Comparison of ENCODE assay signal across 21 cellular contexts in genomic region chr5:79963261-79963977, GRCh38. TPM values are rescaled to one million over a fixed set of nuclear protein-coding genes. Genes with fewer than 3 reads are reported as not detected.
DNase-seq lines count a peak whose midpoint lies in the region; ATAC-seq and TF ChIP-seq lines count a peak whose summit lies in the region.
"Had no signal": no experiment of that assay in that cellular context is flagged by ENCODE, and none has a peak within 500 bp of the region (broad histone marks: within the 10 kb centered on the region; RNA-seq: fewer than 3 reads in every experiment).

No MANE protein-coding gene starts in this region.

- POLR2A ChIA-PET in HCT116 (lab: Charles Lee) = no interaction called here

- no peak for TF ChIP-seq CTCF in HCT116 (IDR thresholded peaks at IDR 0.05 in 2 of 3, conservative IDR thresholded peaks at IDR 0.05 in 1 of 3; ENCODE audit: borderline replicate concordance in 1 of 3, insufficient read depth in 1 of 3, low read depth in 2 of 3, low read length in 2 of 3)
- no peak for TF ChIP-seq CTCF in Calu3 (IDR thresholded peaks at IDR 0.05; ENCODE audit: unreplicated experiment)
- TF ChIP-seq CTCF in gastroesophageal sphincter (IDR thresholded peaks at IDR 0.05) = no peak

- no peak for DNase-seq in activated T-cell treated with anti-CD3 and anti-CD28 coated beads, Interleukin-2, amount 50 U/mL, for 24 hours
- no peak for DNase-seq in activated T-cell treated with anti-CD3 and anti-CD28 coated beads for 4 hours
- no peak for DNase-seq in HCT116 (ENCODE audit: low read depth, low spot score)
- no peak for DNase-seq in activated T-helper 2 cell treated with anti-CD3 and anti-CD28 coated beads, Interferon-gamma antibody, Interleukin-2, Interleukin-4, amounts not matched to agents 10 μg/mL and 5 μg/mL and 100 μg/mL, durations not matched to agents 14 hours and 24 hours and 36 hours (ENCODE audit: low spot score)
- no peak for DNase-seq in stimulated activated effector memory CD8-positive, alpha-beta T cell treated with anti-CD3 and anti-CD28 coated beads, Interleukin-12 subunit alpha, Interleukin-12 subunit beta, amount 100 ng/mL, for 72 hours (ENCODE audit: low spot score in 2 of 2)
- no peak for DNase-seq in foreskin melanocyte
- DNase-seq in Calu3 = no peak
- DNase-seq: activated effector memory CD4-positive, alpha-beta T cell treated with Interleukin-2 at 50 U/mL for 16 hours; dermis blood vessel endothelial cell; left ventricle myocardium superior; naive B cell; NCI-H1417 treated with DMSO at 0.1 percent for 48 hours; NCI-H2081 treated with DMSO at 0.1 percent for 48 hours; NCI-H226; ovary had no signal

- H4K20me1 ChIP-seq in HCT116 (ENCODE audit: insufficient read depth) = no peaks in the 10 kb centered on the region

- intact Hi-C loops in HCT116 (cut with micrococcal nuclease) = no loop called here
- intact Hi-C loops in activated T-helper 2 cell treated with anti-CD3 and anti-CD28 coated beads, Interferon-gamma antibody, Interleukin-2, Interleukin-4, amounts not matched to agents 10 μg/mL and 5 μg/mL and 100 μg/mL, durations not matched to agents 14 hours and 24 hours and 36 hours (cut with micrococcal nuclease) = loop anchor here (1.0 kb wide), 3 partner anchors 18 to 74 kb away; no protein-coding TSS in a partner anchor
- intact Hi-C loops in Calu3 (cut with micrococcal nuclease; ENCODE audit: unreplicated experiment) = no loop called here

- no peaks in the 10 kb centered on the region for H3K79me2 ChIP-seq in HCT116 (ENCODE audit: insufficient read depth, low read length)

- RAD21 ChIA-PET in HCT116 (lab: Charles Lee; ENCODE audit: low non-redundant PET in 1 of 2, low total read pairs in 2 of 2, uncharacterized antibody in 2 of 2, unreplicated experiment in 2 of 2) = no interaction called here

- H3K36me3 ChIP-seq in HCT116 (ENCODE audit: control insufficient read depth in 1 of 2, insufficient read depth in 2 of 2, low read length in 2 of 2) (no peaks in the 10 kb centered on the region), gastroesophageal sphincter (no peaks in the 10 kb centered on the region)
- H3K36me3 ChIP-seq: ovary, SJCRH30 had no signal

- no peak for ATAC-seq in HCT116
- peak; percentile 84 for ATAC-seq in stimulated activated effector memory CD8-positive, alpha-beta T cell treated with anti-CD3 and anti-CD28 coated beads, Interleukin-12 subunit alpha, Interleukin-12 subunit beta, amount 100 ng/mL, for 72 hours
- no peak for ATAC-seq in gastroesophageal sphincter
- ATAC-seq: GM12878, left ventricle myocardium superior had no signal

- BruUV-seq in HCT116 (replicated peaks; lab: Mats Ljungman, UMichigan) = no TSS peak
- BruUV-seq in Calu3 (replicated peaks; lab: Mats Ljungman, UMichigan) = no TSS peak

- H3K27me3 Mint-ChIP-seq in activated T-cell treated with anti-CD3 and anti-CD28 coated beads, Interleukin-2, amount 50 U/mL, for 24 hours = peaks cover 16% of the 10 kb centered on the region
- no peaks in the 10 kb centered on the region for H3K27me3 Mint-ChIP-seq in activated T-helper 2 cell treated with anti-CD3 and anti-CD28 coated beads, Interferon-gamma antibody, Interleukin-2, Interleukin-4, amounts not matched to agents 10 μg/mL and 5 μg/mL and 100 μg/mL, durations not matched to agents 14 hours and 24 hours and 36 hours (ENCODE audit: low read depth)
- no peaks in the 10 kb centered on the region for H3K27me3 Mint-ChIP-seq in Calu3 (ENCODE audit: unreplicated experiment)

- H3K27me3 ChIP-seq in HCT116 (ENCODE audit: insufficient read depth, low read length) (no peaks in the 10 kb centered on the region), gastroesophageal sphincter (peaks cover 4% of the 10 kb centered on the region)
- H3K27me3 ChIP-seq: ovary had no signal

- no peaks in the 10 kb centered on the region for H3K36me3 Mint-ChIP-seq in activated T-cell treated with anti-CD3 and anti-CD28 coated beads, Interleukin-2, amount 50 U/mL, for 24 hours (ENCODE audit: low read depth)
- no peaks in the 10 kb centered on the region for H3K36me3 Mint-ChIP-seq in activated T-helper 2 cell treated with anti-CD3 and anti-CD28 coated beads, Interferon-gamma antibody, Interleukin-2, Interleukin-4, amounts not matched to agents 10 μg/mL and 5 μg/mL and 100 μg/mL, durations not matched to agents 14 hours and 24 hours and 36 hours (ENCODE audit: low read depth)
- H3K36me3 Mint-ChIP-seq in stimulated activated effector memory CD8-positive, alpha-beta T cell treated with anti-CD3 and anti-CD28 coated beads, Interleukin-12 subunit alpha, Interleukin-12 subunit beta, amount 100 ng/mL, for 72 hours = peaks cover 15% of the 10 kb centered on the region
- no peaks in the 10 kb centered on the region for H3K36me3 Mint-ChIP-seq in Calu3 (ENCODE audit: insufficient read depth, unreplicated experiment)
- H3K36me3 Mint-ChIP-seq: naive B cell, type B pancreatic cell, WTC11 had no signal

- CTCF ChIA-PET in HCT116 (lab: Charles Lee) = no interaction called here
- CTCF ChIA-PET in Calu3 (lab: Charles Lee) = no interaction called here

- H3K4me3 Mint-ChIP-seq in activated T-cell treated with anti-CD3 and anti-CD28 coated beads, Interleukin-2, amount 50 U/mL, for 24 hours = peak overlapping the region; percentile 28
- no peak overlapping the region for H3K4me3 Mint-ChIP-seq in activated T-helper 2 cell treated with anti-CD3 and anti-CD28 coated beads, Interferon-gamma antibody, Interleukin-2, Interleukin-4, amounts not matched to agents 10 μg/mL and 5 μg/mL and 100 μg/mL, durations not matched to agents 14 hours and 24 hours and 36 hours (ENCODE audit: low read depth)
- peak overlapping the region; percentile 63 for H3K4me3 Mint-ChIP-seq in stimulated activated effector memory CD8-positive, alpha-beta T cell treated with anti-CD3 and anti-CD28 coated beads, Interleukin-12 subunit alpha, Interleukin-12 subunit beta, amount 100 ng/mL, for 72 hours
- H3K4me3 Mint-ChIP-seq in Calu3 (ENCODE audit: low read depth, unreplicated experiment) = no peak overlapping the region
- H3K4me3 Mint-ChIP-seq: naive B cell, type B pancreatic cell, WTC11 had no signal

- 70 to 96% methylated on average over 6 to 9 of the region's 9 CpGs for WGBS in gastroesophageal sphincter (ENCODE audit: low coverage in 1 of 2), 2 donors

- H3K27ac Mint-ChIP-seq in activated T-cell treated with anti-CD3 and anti-CD28 coated beads, Interleukin-2, amount 50 U/mL, for 24 hours = peak overlapping the region; percentile 95
- peak overlapping the region; percentile 84 for H3K27ac Mint-ChIP-seq in activated T-helper 2 cell treated with anti-CD3 and anti-CD28 coated beads, Interferon-gamma antibody, Interleukin-2, Interleukin-4, amounts not matched to agents 10 μg/mL and 5 μg/mL and 100 μg/mL, durations not matched to agents 14 hours and 24 hours and 36 hours
- peak overlapping the region; percentile 94 for H3K27ac Mint-ChIP-seq in stimulated activated effector memory CD8-positive, alpha-beta T cell treated with anti-CD3 and anti-CD28 coated beads, Interleukin-12 subunit alpha, Interleukin-12 subunit beta, amount 100 ng/mL, for 72 hours
- no peak overlapping the region for H3K27ac Mint-ChIP-seq in Calu3 (ENCODE audit: unreplicated experiment)
- H3K27ac Mint-ChIP-seq: naive B cell, type B pancreatic cell, WTC11 had no signal

- no peak for TF ChIP-seq POLR2A in HCT116 (IDR thresholded peaks at IDR 0.05; ENCODE audit: borderline replicate concordance, extremely low read depth, insufficient read depth, insufficient read length)
- TF ChIP-seq POLR2A in gastroesophageal sphincter (IDR thresholded peaks at IDR 0.05) = no peak

- peak overlapping the region; percentile 6 for H2AFZ ChIP-seq in HCT116 (ENCODE audit: low read depth, low read length, poor library complexity, severe bottlenecking)

- peaks cover 0 to 9% of the 10 kb centered on the region in 2 experiments; a peak in 2 of 4 replicates for H3K4me1 ChIP-seq in HCT116 (ENCODE audit: control insufficient read depth in 1 of 2, insufficient read depth in 2 of 2, low read length in 2 of 2)
- H3K4me1 ChIP-seq in gastroesophageal sphincter = no peaks in the 10 kb centered on the region
- H3K4me1 ChIP-seq: SJCRH30 had no signal

- no peak overlapping the region for H3K9ac ChIP-seq in HCT116 (ENCODE audit: low read length)

- peak overlapping the region; percentile 32; the same call in 1 of the 2 replicates for H3K4me2 ChIP-seq in HCT116 (ENCODE audit: low read length)

- H3K9me3 Mint-ChIP-seq in activated T-cell treated with anti-CD3 and anti-CD28 coated beads, Interleukin-2, amount 50 U/mL, for 24 hours = no peaks in the 10 kb centered on the region
- no peaks in the 10 kb centered on the region for H3K9me3 Mint-ChIP-seq in activated T-helper 2 cell treated with anti-CD3 and anti-CD28 coated beads, Interferon-gamma antibody, Interleukin-2, Interleukin-4, amounts not matched to agents 10 μg/mL and 5 μg/mL and 100 μg/mL, durations not matched to agents 14 hours and 24 hours and 36 hours
- no peaks in the 10 kb centered on the region for H3K9me3 Mint-ChIP-seq in stimulated activated effector memory CD8-positive, alpha-beta T cell treated with anti-CD3 and anti-CD28 coated beads, Interleukin-12 subunit alpha, Interleukin-12 subunit beta, amount 100 ng/mL, for 72 hours
- no peaks in the 10 kb centered on the region for H3K9me3 Mint-ChIP-seq in Calu3 (ENCODE audit: low read depth, unreplicated experiment)
- H3K9me3 Mint-ChIP-seq: type B pancreatic cell had no signal

- TF ChIP-seq EP300 in gastroesophageal sphincter (IDR thresholded peaks at IDR 0.05) = no peak

- no peak for TF ChIP-seq RAD21 in HCT116 (IDR thresholded peaks at IDR 0.05; ENCODE audit: low read depth)

- H3K4me3 ChIP-seq in HCT116 (replicated peaks in 1 of 2; ENCODE audit: low read depth in 1 of 2, low read length in 2 of 2) (no peak overlapping the region), gastroesophageal sphincter (no peak overlapping the region)
- H3K4me3 ChIP-seq: GM12878, ovary, SJCRH30 had no signal

- H3K4me1 Mint-ChIP-seq in activated T-cell treated with anti-CD3 and anti-CD28 coated beads, Interleukin-2, amount 50 U/mL, for 24 hours (ENCODE audit: low read depth) = peaks cover 34% of the 10 kb centered on the region
- peaks cover 29% of the 10 kb centered on the region for H3K4me1 Mint-ChIP-seq in activated T-helper 2 cell treated with anti-CD3 and anti-CD28 coated beads, Interferon-gamma antibody, Interleukin-2, Interleukin-4, amounts not matched to agents 10 μg/mL and 5 μg/mL and 100 μg/mL, durations not matched to agents 14 hours and 24 hours and 36 hours (ENCODE audit: low read depth)
- H3K4me1 Mint-ChIP-seq in stimulated activated effector memory CD8-positive, alpha-beta T cell treated with anti-CD3 and anti-CD28 coated beads, Interleukin-12 subunit alpha, Interleukin-12 subunit beta, amount 100 ng/mL, for 72 hours = peaks cover 41% of the 10 kb centered on the region
- H3K4me1 Mint-ChIP-seq in Calu3 (ENCODE audit: low read depth, unreplicated experiment) = no peaks in the 10 kb centered on the region
- H3K4me1 Mint-ChIP-seq: naive B cell, WTC11 had no signal

- no peaks in the 10 kb centered on the region for H3K9me2 ChIP-seq in HCT116 (ENCODE audit: insufficient read depth)

- H3K9me3 ChIP-seq in HCT116 (ENCODE audit: control insufficient read depth in 1 of 2, insufficient read depth in 1 of 2, low read depth in 1 of 2, low read length in 2 of 2) (no peaks in the 10 kb centered on the region), gastroesophageal sphincter (no peaks in the 10 kb centered on the region)
- H3K9me3 ChIP-seq: ovary had no signal

- H3K27ac ChIP-seq in HCT116 (ENCODE audit: low read depth, low read length) (no peak overlapping the region), gastroesophageal sphincter (no peak overlapping the region)
- H3K27ac ChIP-seq: C4-2B, ovary, SJCRH30 had no signal

RNA-seq across cellular contexts. Expression of gene MTX3, which starts 27.6 kb away (rescaled TPM):
- total RNA-seq in HCT116 (2021; ENCODE audit: unreplicated experiment) = 34.9 TPM
- polyA plus RNA-seq in HCT116 (2012) = 4.6 and 6.0 TPM in 2 replicates
- total RNA-seq in activated T-helper 2 cell treated with anti-CD3 and anti-CD28 coated beads, Interferon-gamma antibody, Interleukin-2, Interleukin-4, amounts not matched to agents 10 μg/mL and 5 μg/mL and 100 μg/mL, durations not matched to agents 14 hours and 24 hours and 36 hours = 18.0 and 18.2 TPM in 2 replicates
- total RNA-seq in Calu3 (2022) = 17.5 and 22.7 TPM in 2 replicates
- 10 to 100 TPM; 17.4 to 22.6 (median 20.0) TPM for total RNA-seq in gastroesophageal sphincter

Comparison
In these comparisons a context has a peak if more than half of its experiments do, and no peak if none do; other contexts are left out.
1. H3K4me3 Mint-ChIP-seq: peak in activated T-cell treated with anti-CD3 and anti-CD28 coated beads, Interleukin-2, amount 50 U/mL, for 24 hours (single experiment) and stimulated activated effector memory CD8-positive, alpha-beta T cell treated with anti-CD3 and anti-CD28 coated beads, Interleukin-12 subunit alpha, Interleukin-12 subunit beta, amount 100 ng/mL, for 72 hours (single experiment); none in activated T-helper 2 cell treated with anti-CD3 and anti-CD28 coated beads, Interferon-gamma antibody, Interleukin-2, Interleukin-4, amounts not matched to agents 10 μg/mL and 5 μg/mL and 100 μg/mL, durations not matched to agents 14 hours and 24 hours and 36 hours (single experiment) and Calu3 (single experiment).